Comparison of ENCODE assay signal across 8 cellular contexts in genomic region chr2:96208144-96209010, GRCh38. TPM values are rescaled to one million over a fixed set of nuclear protein-coding genes. Genes with fewer than 3 reads are reported as not detected.
DNase-seq lines count a peak whose midpoint lies in the region; ATAC-seq lines count a peak whose summit lies in the region.

TSS of gene STARD7 (minus strand) at chr2:96208827. CDS start at chr2:96208434, 393 bp downstream.

- peak; percentile 85 for ATAC-seq in GM19467 (IDR thresholded peaks at IDR 0.05; ENCODE audit: unreplicated experiment)

- DNase-seq in CMK (ENCODE audit: low read depth) = peak; percentile 94
- peak; percentile 100 for DNase-seq in HS-5 (ENCODE audit: low read depth)
- DNase-seq in NK-92 treated with Interleukin-12 subunit alpha and Interleukin-12 subunit beta, amount 100 ng/mL, for 24 hours (lab: John Stamatoyannopoulos, UW) = peak; percentile 98
- DNase-seq in activated CD8-positive, alpha-beta memory T cell treated with anti-CD3 and anti-CD28 coated beads for 24 hours = peak; percentile 98
- DNase-seq in effector CD8-positive, alpha-beta T cell (lab: John Stamatoyannopoulos, UW) = peak; percentile 92
- peak; percentile 98 to 99 for DNase-seq in lung microvascular endothelial cell (ENCODE audit: low read depth in 2 of 2)
- DNase-seq in stimulated activated CD4-positive, alpha-beta T cell treated with anti-CD3 and anti-CD28 coated beads, TNF-alpha, amount 100 ng/mL, for 48 hours (ENCODE audit: low read depth in 3 of 3) = peak; percentile 96

RNA-seq across cellular contexts. Expression of gene STARD7, which starts in this region (rescaled TPM):
- 191 and 262 TPM in 2 replicates for total RNA-seq in lung microvascular endothelial cell

Comparison
In these comparisons a context has a peak if more than half of its experiments do, and no peak if none do; other contexts are left out.
1. Peak in every context shown above with its lines: DNase-seq and ATAC-seq.